ENCODE assay signal across 19 cellular contexts in genomic region chr3:129561619-129562248, GRCh38. TPM values are rescaled to one million over a fixed set of nuclear protein-coding genes. Genes with fewer than 3 reads are reported as not detected.
DNase-seq lines count a peak whose midpoint lies in the region; ATAC-seq and TF ChIP-seq lines count a peak whose summit lies in the region.
"Had no signal": no experiment of that assay in that cellular context is flagged by ENCODE, and none has a peak within 500 bp of the region (broad histone marks: within the 10 kb centered on the region; RNA-seq: fewer than 3 reads in every experiment).

No MANE protein-coding gene starts in this region.

- peak overlapping the region; percentile 50 for H3K18ac ChIP-seq in neuronal stem cell (ENCODE audit: low read length)

- H2AK5ac ChIP-seq in neuronal stem cell (ENCODE audit: low read depth, low read length), result no peak overlapping the region

- DNase-seq in SK-N-SH (no peak), dorsolateral prefrontal cortex (no peak), neuronal stem cell (ENCODE audit: low spot score) (no peak), tibial artery (no peak), midbrain (lab: John Stamatoyannopoulos, UW) (no peak), NCI-H1436 treated with DMSO at 0.1 percent for 48 hours (lab: John Stamatoyannopoulos, UW) (no peak), A673 (ENCODE audit: low spot score) (no peak)
- DNase-seq: activated CD4-positive, alpha-beta T cell treated with anti-CD3 and anti-CD28 coated beads for 48 hours; activated T-cell treated with anti-CD3 and anti-CD28 coated beads, Interleukin-2, amount 50 U/mL, for 24 hours; COR-L47; erythroblast; GF-D8; NCI-H2107 had no signal

- no peak overlapping the region for H2BK120ac ChIP-seq in neuronal stem cell (ENCODE audit: low read depth, low read length)

- H2BK15ac ChIP-seq in neuronal stem cell (ENCODE audit: low read length), result peak overlapping the region; percentile 11

- BruUV-seq in A673 (replicated peaks; lab: Mats Ljungman, UMichigan), result no TSS peak

- peak overlapping the region; percentile 47 for H3K23ac ChIP-seq in neuronal stem cell (ENCODE audit: low read depth, low read length, poor library complexity)

- intact Hi-C loops in dorsolateral prefrontal cortex (cut with DNase I), result no loop called here
- intact Hi-C loops in tibial artery (cut with DNase I; ENCODE audit: low total_unique reads), result no loop called here
- intact Hi-C loops in A673 (cut with micrococcal nuclease; ENCODE audit: unreplicated experiment), result no loop called here

- no peaks in the 10 kb centered on the region for H3K9me2 ChIP-seq in SK-N-SH

- H3K79me1 ChIP-seq in neuronal stem cell (ENCODE audit: low read depth, low read length), result no peaks in the 10 kb centered on the region

- no peaks in the 10 kb centered on the region for H3K79me2 ChIP-seq in SK-N-SH (ENCODE audit: insufficient read depth)

- no peak overlapping the region for H3K4me3 ChIP-seq in SK-N-SH (ENCODE audit: low read depth in 2 of 2, low read length in 1 of 2)
- no peak overlapping the region for H3K4me3 ChIP-seq in dorsolateral prefrontal cortex
- no peak overlapping the region for H3K4me3 ChIP-seq in neuronal stem cell (ENCODE audit: low read length in 2 of 2)
- peak overlapping the region in 1 of 2 donors; percentile 40 for H3K4me3 ChIP-seq in tibial artery
- H3K4me3 ChIP-seq in A673 (ENCODE audit: low read depth, low read length, poor library complexity, severe bottlenecking), result no peak overlapping the region

- no peak overlapping the region for H2BK5ac ChIP-seq in neuronal stem cell (ENCODE audit: low read length)

- H3K4me1 ChIP-seq in SK-N-SH (ENCODE audit: control insufficient read depth in 1 of 2, insufficient read depth in 2 of 2, low read depth in 1 of 2, low read length in 1 of 2), result peaks cover 36 to 72% of the 10 kb centered on the region in 2 experiments
- peaks cover 10 to 30% of the 10 kb centered on the region in 2 donors for H3K4me1 ChIP-seq in neuronal stem cell (ENCODE audit: control insufficient read depth in 2 of 2, insufficient read depth in 1 of 2, low read depth in 1 of 2, low read length in 2 of 2)
- peaks cover 9 to 82% (median 69%) of the 10 kb centered on the region in 4 donors for H3K4me1 ChIP-seq in tibial artery
- H3K4me1 ChIP-seq in A673 (ENCODE audit: insufficient read depth, low read length, poor library complexity, severe bottlenecking), result peaks cover 14% of the 10 kb centered on the region

- H3K4me2 ChIP-seq in SK-N-SH, result peak overlapping the region; percentile 78; the same call in 1 of the 2 replicates
- H3K4me2 ChIP-seq in neuronal stem cell (ENCODE audit: insufficient read depth, low read length, poor library complexity, severe bottlenecking), result no peak overlapping the region

- H2AFZ ChIP-seq in SK-N-SH (ENCODE audit: low read depth), result peak overlapping the region; percentile 79; the same call in 1 of the 2 replicates
- H2AFZ ChIP-seq in neuronal stem cell (ENCODE audit: low read length), result no peak overlapping the region

- 97% methylated on average over 13 of the region's 18 CpGs for WGBS in SK-N-SH (ENCODE audit: low lambda C conversion rate)
- no CpG with 5 or more reads among the region's 18 CpGs for WGBS in neuronal stem cell (ENCODE audit: extremely low coverage in 2 of 2, insufficient read length in 2 of 2, insufficient replicate concordance in 1 of 2), 2 donors

- TF ChIP-seq RAD21 in SK-N-SH (IDR thresholded peaks at IDR 0.05; ENCODE audit: low read length), result no peak

- no peaks in the 10 kb centered on the region for H3K27me3 ChIP-seq in SK-N-SH (ENCODE audit: insufficient read depth)
- no peaks in the 10 kb centered on the region for H3K27me3 ChIP-seq in dorsolateral prefrontal cortex
- no peaks in the 10 kb centered on the region for H3K27me3 ChIP-seq in neuronal stem cell (ENCODE audit: control insufficient read depth in 3 of 3, insufficient read depth in 3 of 3, low read depth in 1 of 3, low read length in 3 of 3)
- H3K27me3 ChIP-seq in tibial artery, result no peaks in the 10 kb centered on the region
- no peaks in the 10 kb centered on the region for H3K27me3 ChIP-seq in A673 (replicated peaks; ENCODE audit: insufficient read depth, low read depth, low read length, poor library complexity)

- H3K36me3 ChIP-seq in SK-N-SH (replicated peaks in 1 of 2; ENCODE audit: control insufficient read depth in 1 of 2, insufficient read depth in 2 of 2, low read length in 1 of 2) (no peaks in the 10 kb centered on the region), neuronal stem cell (replicated peaks in 1 of 2; ENCODE audit: control insufficient read depth in 2 of 2, insufficient read depth in 2 of 2, low read length in 2 of 2) (peaks cover 0 to 69% of the 10 kb centered on the region in 2 donors), tibial artery (peaks cover 18 to 73% (median 50%) of the 10 kb centered on the region in 3 donors), A673 (ENCODE audit: insufficient read depth, low read length, poor library complexity, severe bottlenecking) (no peaks in the 10 kb centered on the region)

- H3K27ac ChIP-seq in SK-N-SH (ENCODE audit: low read depth in 2 of 2, low read length in 1 of 2) (peak overlapping the region; percentile 69 to 85), dorsolateral prefrontal cortex (peak overlapping the region in 44 of 59 donors; percentile 28 to 87 (median 65)), neuronal stem cell (replicated peaks; ENCODE audit: low read length) (no peak overlapping the region), tibial artery (peak overlapping the region; percentile 86 to 90), A673 (ENCODE audit: low read depth, low read length, poor library complexity, severe bottlenecking) (no peak overlapping the region)
- H3K27ac ChIP-seq: 22Rv1 had no signal

- no peaks in the 10 kb centered on the region for H4K20me1 ChIP-seq in SK-N-SH (ENCODE audit: insufficient read depth)

- H3K4ac ChIP-seq in neuronal stem cell (ENCODE audit: low read length), result no peak overlapping the region

- TF ChIP-seq CTCF in SK-N-SH (IDR thresholded peaks at IDR 0.05) (no peak), dorsolateral prefrontal cortex (IDR thresholded peaks at IDR 0.05 in 54 of 56, conservative IDR thresholded peaks at IDR 0.05 in 2 of 56; ENCODE audit: low read depth in 1 of 56, partially characterized antibody in 56 of 56) (no peak), tibial artery (IDR thresholded peaks at IDR 0.05) (no peak), A673 (conservative IDR thresholded peaks at IDR 0.05; ENCODE audit: low read depth, low read length) (no peak)

- H4K8ac ChIP-seq in neuronal stem cell (ENCODE audit: low read depth, low read length), result no peak overlapping the region

- no peak for TF ChIP-seq EP300 in SK-N-SH (IDR thresholded peaks at IDR 0.05; ENCODE audit: borderline replicate concordance in 1 of 2, low read depth in 1 of 2, low read length in 1 of 2)

- ATAC-seq in SK-N-SH treated with all-trans-retinoic acid at 6 μM for 48 hours, result no peak

- H3K9ac ChIP-seq in SK-N-SH, result peak overlapping the region; percentile 60
- H3K9ac ChIP-seq in neuronal stem cell (ENCODE audit: low read depth, low read length, poor library complexity), result no peak overlapping the region

- peaks cover 8% of the 10 kb centered on the region for H3F3A ChIP-seq in SK-N-SH (replicated peaks; ENCODE audit: insufficient read depth)

- no peak overlapping the region for H4K91ac ChIP-seq in neuronal stem cell (ENCODE audit: low read depth, low read length, poor library complexity)

- no peak overlapping the region for H3K14ac ChIP-seq in neuronal stem cell (ENCODE audit: low read length)

- H3K9me3 ChIP-seq in SK-N-SH (no peaks in the 10 kb centered on the region), neuronal stem cell (replicated peaks in 1 of 2; ENCODE audit: control insufficient read depth in 2 of 2, insufficient read depth in 1 of 2, low read depth in 1 of 2, low read length in 2 of 2) (no peaks in the 10 kb centered on the region), tibial artery (no peaks in the 10 kb centered on the region), A673 (ENCODE audit: low read depth, low read length, poor library complexity, severe bottlenecking) (no peaks in the 10 kb centered on the region)

- H2BK12ac ChIP-seq in neuronal stem cell (ENCODE audit: low read length), result no peak overlapping the region

- CTCF ChIA-PET in SK-N-SH (lab: Yijun Ruan, JAX) (interaction anchor here (1.0 to 5.4 kb wide), 3 partner anchors 35 to 71 kb away, joined by 3 to 18 read pairs (median 4); no protein-coding TSS in a partner anchor), A673 (lab: Charles Lee) (no interaction called here)

- POLR2A ChIA-PET in SK-N-SH (lab: Yijun Ruan, JAX) (interaction anchor here (0.6 kb wide), 1 partner anchor 25 kb away, joined by 3 read pairs; no protein-coding TSS in a partner anchor), A673 (lab: Charles Lee; ENCODE audit: low non-redundant PET) (no interaction called here)

TF ChIP-seq in SK-N-SH, 30 proteins besides CTCF, POLR2A, EP300 and RAD21 (continues in another document):
- TF ChIP-seq JUND (IDR thresholded peaks at IDR 0.05) (no peak), SIN3A (IDR thresholded peaks at IDR 0.05; ENCODE audit: borderline replicate concordance, low read depth, low read length) (no peak), FOXM1 (IDR thresholded peaks at IDR 0.05; ENCODE audit: low read depth) (no peak), SMC3 (IDR thresholded peaks at IDR 0.05; ENCODE audit: low read depth, low read length) (no peak)

RNA-seq across cellular contexts. Expression of gene H1-8, which starts 18.8 kb away (rescaled TPM):
- not detected in 2 replicates for polyA plus RNA-seq in SK-N-SH (2012; rRNA removed)
- not detected in 2 replicates for polyA plus RNA-seq in SK-N-SH (2012; cell fraction: cytosol; rRNA removed)
- not detected in 2 replicates for polyA plus RNA-seq in SK-N-SH (2012; cell fraction: nucleus; rRNA removed)
- total RNA-seq in dorsolateral prefrontal cortex, result not detected
- polyA plus RNA-seq in neuronal stem cell (2013, experiment 1 of 2), result not detected
- polyA plus RNA-seq in neuronal stem cell (2013, experiment 2 of 2), result not detected
- not detected in 2 replicates for total RNA-seq in A673 (2021)
- total RNA-seq: HT-29, liver, M059J, temporal lobe had no signal
- polyA plus RNA-seq: liver had no signal

RNA-seq across cellular contexts. Expression of gene RHO, which starts 33.3 kb away (rescaled TPM):
- not detected in 2 replicates for polyA plus RNA-seq in SK-N-SH (2012; rRNA removed)
- not detected in 2 replicates for polyA plus RNA-seq in SK-N-SH (2012; cell fraction: cytosol; rRNA removed)
- polyA plus RNA-seq in SK-N-SH (2012; cell fraction: nucleus; rRNA removed), result not detected in 2 replicates
- total RNA-seq in dorsolateral prefrontal cortex (1 to 10 TPM in 42 of 120 experiments, under 1 TPM in 74, not detected in 4; 0.18 to 3.1 (median 0.82) TPM), A673 (2021) (not detected in 2 replicates)
- 0.06 TPM for polyA plus RNA-seq in neuronal stem cell (2013, experiment 1 of 2)
- polyA plus RNA-seq in neuronal stem cell (2013, experiment 2 of 2), result 0.01 TPM
- total RNA-seq: HT-29, liver, temporal lobe had no signal
- polyA plus RNA-seq: liver had no signal

RNA-seq across cellular contexts. Expression of gene PLXND1, which starts 44.7 kb away (rescaled TPM):
- polyA plus RNA-seq in SK-N-SH (2012; rRNA removed), result 43.0 and 53.5 TPM in 2 replicates
- polyA plus RNA-seq in SK-N-SH (2012; cell fraction: cytosol; rRNA removed), result 26.5 and 37.7 TPM in 2 replicates
- polyA plus RNA-seq in SK-N-SH (2012; cell fraction: nucleus; rRNA removed), result 122 and 155 TPM in 2 replicates
- total RNA-seq in dorsolateral prefrontal cortex (100 to 1,000 TPM in 73 of 120 experiments, 10 to 100 TPM in 47; 60.7 to 184 (median 106) TPM), A673 (2021) (31.5 and 32.1 TPM in 2 replicates)
- polyA plus RNA-seq in neuronal stem cell (2013, experiment 1 of 2), result 43.7 TPM
- polyA plus RNA-seq in neuronal stem cell (2013, experiment 2 of 2), result 41.8 TPM

Comparison
In these comparisons a context has a peak if more than half of its experiments do, and no peak if none do; other contexts are left out.
1. H3K27ac ChIP-seq: peak in SK-N-SH (2 of 2), dorsolateral prefrontal cortex (44 of 59) and tibial artery (2 of 2); none in neuronal stem cell (single experiment) and A673 (single experiment).